1 cellular context compared by ENCODE assay signal in the genomic region with DNA sequence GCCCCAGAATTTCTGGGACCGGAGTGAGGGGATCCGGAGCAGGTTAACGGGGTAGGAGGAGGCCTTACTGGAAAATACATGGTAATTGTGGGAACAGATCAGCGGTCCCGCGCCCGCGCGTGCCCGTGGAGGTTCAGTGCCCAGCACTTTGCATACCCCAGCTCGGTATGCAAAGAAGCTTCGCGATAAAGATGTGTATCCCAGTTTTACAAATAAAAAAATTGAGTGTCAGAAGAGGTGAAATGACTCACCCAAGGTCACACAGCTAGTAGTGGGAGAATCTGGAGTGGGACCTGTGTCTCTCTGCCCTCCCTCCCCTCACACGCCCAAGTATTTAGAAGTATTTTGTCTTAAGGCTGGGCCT.
TF ChIP-seq lines count a peak whose summit lies in the region.

No MANE protein-coding gene starts in this region.

TF ChIP-seq in HEK293, 187 proteins besides CTCF, POLR2A, EP300 and RAD21 (continued from another document):
- TF ChIP-seq, protein P1, sequence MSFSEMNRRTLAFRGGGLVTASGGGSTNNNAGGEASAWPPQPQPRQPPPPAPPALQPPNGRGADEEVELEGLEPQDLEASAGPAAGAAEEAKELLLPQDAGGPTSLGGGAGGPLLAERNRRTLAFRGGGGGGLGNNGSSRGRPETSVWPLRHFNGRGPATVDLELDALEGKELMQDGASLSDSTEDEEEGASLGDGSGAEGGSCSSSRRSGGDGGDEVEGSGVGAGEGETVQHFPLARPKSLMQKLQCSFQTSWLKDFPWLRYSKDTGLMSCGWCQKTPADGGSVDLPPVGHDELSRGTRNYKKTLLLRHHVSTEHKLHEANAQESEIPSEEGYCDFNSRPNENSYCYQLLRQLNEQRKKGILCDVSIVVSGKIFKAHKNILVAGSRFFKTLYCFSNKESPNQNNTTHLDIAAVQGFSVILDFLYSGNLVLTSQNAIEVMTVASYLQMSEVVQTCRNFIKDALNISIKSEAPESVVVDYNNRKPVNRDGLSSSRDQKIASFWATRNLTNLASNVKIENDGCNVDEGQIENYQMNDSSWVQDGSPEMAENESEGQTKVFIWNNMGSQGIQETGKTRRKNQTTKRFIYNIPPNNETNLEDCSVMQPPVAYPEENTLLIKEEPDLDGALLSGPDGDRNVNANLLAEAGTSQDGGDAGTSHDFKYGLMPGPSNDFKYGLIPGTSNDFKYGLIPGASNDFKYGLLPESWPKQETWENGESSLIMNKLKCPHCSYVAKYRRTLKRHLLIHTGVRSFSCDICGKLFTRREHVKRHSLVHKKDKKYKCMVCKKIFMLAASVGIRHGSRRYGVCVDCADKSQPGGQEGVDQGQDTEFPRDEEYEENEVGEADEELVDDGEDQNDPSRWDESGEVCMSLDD (tag by site-specific recombination; IDR thresholded peaks at IDR 0.05), result no peak
- TF ChIP-seq ZNF112 (tag by site-specific recombination; IDR thresholded peaks at IDR 0.05), result no peak
- TF ChIP-seq, protein P2, sequence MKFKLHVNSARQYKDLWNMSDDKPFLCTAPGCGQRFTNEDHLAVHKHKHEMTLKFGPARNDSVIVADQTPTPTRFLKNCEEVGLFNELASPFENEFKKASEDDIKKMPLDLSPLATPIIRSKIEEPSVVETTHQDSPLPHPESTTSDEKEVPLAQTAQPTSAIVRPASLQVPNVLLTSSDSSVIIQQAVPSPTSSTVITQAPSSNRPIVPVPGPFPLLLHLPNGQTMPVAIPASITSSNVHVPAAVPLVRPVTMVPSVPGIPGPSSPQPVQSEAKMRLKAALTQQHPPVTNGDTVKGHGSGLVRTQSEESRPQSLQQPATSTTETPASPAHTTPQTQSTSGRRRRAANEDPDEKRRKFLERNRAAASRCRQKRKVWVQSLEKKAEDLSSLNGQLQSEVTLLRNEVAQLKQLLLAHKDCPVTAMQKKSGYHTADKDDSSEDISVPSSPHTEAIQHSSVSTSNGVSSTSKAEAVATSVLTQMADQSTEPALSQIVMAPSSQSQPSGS (tag by site-specific recombination; IDR thresholded peaks at IDR 0.05; ENCODE audit: low read depth), result no peak
